In the genomic region with DNA sequence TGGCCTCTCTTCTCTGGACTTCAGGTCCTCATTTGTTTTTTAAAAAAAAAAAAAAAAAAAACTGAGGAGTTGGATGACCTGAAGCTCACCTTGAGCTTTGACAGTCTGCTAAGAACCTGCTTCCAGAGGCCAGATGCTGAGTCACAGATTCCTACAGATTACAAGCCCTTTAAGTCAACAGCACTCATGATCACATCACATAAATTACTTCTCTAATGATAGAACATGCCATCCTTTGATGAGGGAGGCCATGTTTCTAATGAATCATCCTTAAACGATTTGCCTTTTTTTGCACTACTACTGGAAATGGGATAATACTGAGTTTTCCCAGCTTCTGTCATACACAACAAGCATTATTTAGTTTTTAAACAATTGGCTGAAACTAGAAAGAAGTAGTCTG, we compare ENCODE assay signal across 13 cellular contexts. TPM values are rescaled to one million over a fixed set of nuclear protein-coding genes. Genes with fewer than 3 reads are reported as not detected.
A peak's percentile ranks its signal among the peaks of the same experiment; 100 is the strongest.
DNase-seq lines count a peak whose midpoint lies in the region; ATAC-seq, FAIRE-seq and TF ChIP-seq lines count a peak whose summit lies in the region.
"Had no signal": no experiment of that assay in that cellular context is flagged by ENCODE, and none has a peak within 500 bp of the region (broad histone marks: within the 10 kb centered on the region; RNA-seq: fewer than 3 reads in every experiment).

No MANE protein-coding gene starts in this region.

- no peak overlapping the region for H3K4me3 Mint-ChIP-seq in effector memory CD8-positive, alpha-beta T cell
- H3K4me3 Mint-ChIP-seq: CD14-positive monocyte had no signal

- TF ChIP-seq CTCF in A549 (IDR thresholded peaks at IDR 0.05): no peak

- H3K4me1 Mint-ChIP-seq in effector memory CD8-positive, alpha-beta T cell (ENCODE audit: low read depth in 2 of 2): no peaks in the 10 kb centered on the region
- H3K4me1 Mint-ChIP-seq: CD14-positive monocyte had no signal

- peak overlapping the region; percentile 57 for H3K4me2 ChIP-seq in A549

- H3K9me3 ChIP-seq in A549: no peaks in the 10 kb centered on the region
- no peaks in the 10 kb centered on the region for H3K9me3 ChIP-seq in aorta (ENCODE audit: control insufficient read depth, low read length)

- H3K27ac Mint-ChIP-seq in effector memory CD8-positive, alpha-beta T cell: no peak overlapping the region
- H3K27ac Mint-ChIP-seq: CD14-positive monocyte had no signal

- peak; percentile 94 to 95 for ATAC-seq in A549
- no peak for ATAC-seq in aorta (ENCODE audit: low FRiP score)
- no peak for ATAC-seq in effector memory CD8-positive, alpha-beta T cell (replicated peaks)
- ATAC-seq in GM21423 (IDR thresholded peaks at IDR 0.05; ENCODE audit: unreplicated experiment): no peak
- ATAC-seq in HG03196 (IDR thresholded peaks at IDR 0.05; ENCODE audit: unreplicated experiment): no peak
- ATAC-seq: activated CD4-positive, CD25-positive, alpha-beta regulatory T cell treated with anti-CD3 and anti-CD28 coated beads, Interleukin-2, amount 50 U/mL, for 24 hours; sciatic nerve had no signal

- CTCF ChIA-PET in A549 (lab: Yijun Ruan, JAX) (interaction anchor here (0.6 to 2.3 kb wide), 7 partner anchors 11 to 1719 kb away, joined by 3 to 11 read pairs (median 4); no protein-coding TSS in a partner anchor), HEK293T (lab: Yijun Ruan, JAX) (no interaction called here)

- H3K36me3 Mint-ChIP-seq in effector memory CD8-positive, alpha-beta T cell (ENCODE audit: insufficient read depth): no peaks in the 10 kb centered on the region
- H3K36me3 Mint-ChIP-seq: CD14-positive monocyte had no signal

- H3K4me1 ChIP-seq in A549 (peaks cover 63% of the 10 kb centered on the region), aorta (ENCODE audit: control insufficient read depth in 1 of 2, insufficient read depth in 2 of 2, low read length in 2 of 2) (peaks cover 2 to 3% of the 10 kb centered on the region in 2 donors)

- no peaks in the 10 kb centered on the region for H3K27me3 Mint-ChIP-seq in effector memory CD8-positive, alpha-beta T cell

- no peak for TF ChIP-seq POLR2A in A549 (IDR thresholded peaks at IDR 0.05; ENCODE audit: low read length)

- 0 out of 5 replicates have a peak, but pooled peaks of 1 of the 2 experiments have one; percentile 12 for TF ChIP-seq RAD21 in A549 (conservative IDR thresholded peaks at IDR 0.05 in 1 of 2, IDR thresholded peaks at IDR 0.05 in 1 of 2)

- 0% methylated on average over 1 of the region's 1 CpG for WGBS in A549 (ENCODE audit: missing lambda C conversion rate)
- WGBS in aorta, 2 donors: 47 to 71% methylated on average over 1 of the region's 1 CpG

- no peaks in the 10 kb centered on the region for H3K27me3 ChIP-seq in aorta (ENCODE audit: control insufficient read depth in 1 of 2, insufficient read depth in 2 of 2, low read length in 1 of 2)

- H3K36me3 ChIP-seq in aorta (ENCODE audit: control insufficient read depth in 1 of 2, insufficient read depth in 2 of 2, low read length in 1 of 2): no peaks in the 10 kb centered on the region

- DNase-seq in A549 (ENCODE audit: low read depth in 1 of 2, low spot score in 1 of 2): peak; percentile 63 to 95
- peak; percentile 21 for DNase-seq in HEK293T (ENCODE audit: extremely low spot score)
- DNase-seq in T1000 (lab: John Stamatoyannopoulos, UW): peak; percentile 2
- peak; percentile 35 for DNase-seq in iPS-NIHi7 (ENCODE audit: extremely low spot score)
- DNase-seq in aorta: no peak
- DNase-seq in effector memory CD8-positive, alpha-beta T cell: no peak
- DNase-seq: NCI-H1694 had no signal

- no peaks in the 10 kb centered on the region for H3K9me3 Mint-ChIP-seq in effector memory CD8-positive, alpha-beta T cell
- H3K9me3 Mint-ChIP-seq: CD14-positive monocyte had no signal

- POLR2A ChIA-PET in A549 (lab: Yijun Ruan, JAX) (interaction anchor here (0.6 to 1.0 kb wide), 2 partner anchors 55 to 121 kb away, joined by 4 to 5 read pairs; no protein-coding TSS in a partner anchor), HEK293T (lab: Yijun Ruan, JAX) (interaction anchor here (1.7 kb wide), 1 partner anchor 79 kb away, joined by 4 read pairs; the partner anchor contains the start of gene HNRNPA0)

- intact Hi-C loops in aorta (cut with DNase I): no loop called here

- no peak overlapping the region for H3K4me3 ChIP-seq in A549
- no peak overlapping the region for H3K4me3 ChIP-seq in aorta (ENCODE audit: low read length in 2 of 2)

- peak; percentile 59 to 75; a peak in 3 of 5 replicates for TF ChIP-seq EP300 in A549 (IDR thresholded peaks at IDR 0.05)

- FAIRE-seq in A549 (lab: Jason Lieb, UNC): peak; percentile 99

- peak overlapping the region; percentile 63 to 70 for H3K27ac ChIP-seq in A549
- H3K27ac ChIP-seq in aorta (ENCODE audit: low read depth in 1 of 2, low read length in 2 of 2): no peak overlapping the region

TF ChIP-seq in A549, 52 proteins besides CTCF, POLR2A, EP300 and RAD21 (continues in another document):
- peak; percentile 77 for TF ChIP-seq NFE2L2 (conservative IDR thresholded peaks at IDR 0.05; ENCODE audit: low read length)
- no peak for TF ChIP-seq ZFP36 (IDR thresholded peaks at IDR 0.05; ENCODE audit: borderline replicate concordance, partially characterized antibody)
- peak; percentile 99 for TF ChIP-seq GATA3 (IDR thresholded peaks at IDR 0.05; ENCODE audit: borderline replicate concordance)
- 0 out of 2 replicates have a peak, but pooled peaks have one; percentile 34 for TF ChIP-seq FOXS1 (CRISPR knock-in tag; IDR thresholded peaks at IDR 0.05)
- peak; percentile 58; the same call in 1 of the 2 replicates for TF ChIP-seq HOXB5 (CRISPR knock-in tag; IDR thresholded peaks at IDR 0.05)
- peak in 1 of 2 experiments; percentile 72; a peak in 2 of 4 replicates for TF ChIP-seq CEBPB (IDR thresholded peaks at IDR 0.05)
- TF ChIP-seq JUN (IDR thresholded peaks at IDR 0.05): peak; percentile 77 to 79; a peak in 3 of 5 replicates
- peak; percentile 78 for TF ChIP-seq MAX (IDR thresholded peaks at IDR 0.05)
- TF ChIP-seq, protein P1, sequence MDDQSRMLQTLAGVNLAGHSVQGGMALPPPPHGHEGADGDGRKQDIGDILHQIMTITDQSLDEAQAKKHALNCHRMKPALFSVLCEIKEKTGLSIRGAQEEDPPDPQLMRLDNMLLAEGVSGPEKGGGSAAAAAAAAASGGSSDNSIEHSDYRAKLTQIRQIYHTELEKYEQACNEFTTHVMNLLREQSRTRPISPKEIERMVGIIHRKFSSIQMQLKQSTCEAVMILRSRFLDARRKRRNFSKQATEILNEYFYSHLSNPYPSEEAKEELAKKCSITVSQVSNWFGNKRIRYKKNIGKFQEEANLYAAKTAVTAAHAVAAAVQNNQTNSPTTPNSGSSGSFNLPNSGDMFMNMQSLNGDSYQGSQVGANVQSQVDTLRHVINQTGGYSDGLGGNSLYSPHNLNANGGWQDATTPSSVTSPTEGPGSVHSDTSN (IDR thresholded peaks at IDR 0.05): peak; percentile 85
- no peak for TF ChIP-seq CBX2 (IDR thresholded peaks at IDR 0.05; ENCODE audit: borderline replicate concordance, low read depth)

TF ChIP-seq in HEK293T, 16 proteins besides CTCF, POLR2A, EP300 and RAD21:
- TF ChIP-seq, protein P2, sequence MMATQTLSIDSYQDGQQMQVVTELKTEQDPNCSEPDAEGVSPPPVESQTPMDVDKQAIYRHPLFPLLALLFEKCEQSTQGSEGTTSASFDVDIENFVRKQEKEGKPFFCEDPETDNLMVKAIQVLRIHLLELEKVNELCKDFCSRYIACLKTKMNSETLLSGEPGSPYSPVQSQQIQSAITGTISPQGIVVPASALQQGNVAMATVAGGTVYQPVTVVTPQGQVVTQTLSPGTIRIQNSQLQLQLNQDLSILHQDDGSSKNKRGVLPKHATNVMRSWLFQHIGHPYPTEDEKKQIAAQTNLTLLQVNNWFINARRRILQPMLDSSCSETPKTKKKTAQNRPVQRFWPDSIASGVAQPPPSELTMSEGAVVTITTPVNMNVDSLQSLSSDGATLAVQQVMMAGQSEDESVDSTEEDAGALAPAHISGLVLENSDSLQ (IDR thresholded peaks at IDR 0.05): peak; percentile 77
- no peak for TF ChIP-seq FOXK2 (IDR thresholded peaks at IDR 0.05)
- TF ChIP-seq SP1 (IDR thresholded peaks at IDR 0.05): no peak
- no peak for TF ChIP-seq L3MBTL2 (conservative IDR thresholded peaks at IDR 0.05)
- peak; percentile 80; the same call in 1 of the 2 replicates for TF ChIP-seq CTBP1 (IDR thresholded peaks at IDR 0.05; ENCODE audit: borderline replicate concordance)
- no peak for TF ChIP-seq NFRKB (IDR thresholded peaks at IDR 0.05)
- peak; percentile 65 for TF ChIP-seq ZNF384 (IDR thresholded peaks at IDR 0.05)

RNA-seq across cellular contexts. Expression of gene MYOT, which starts 34.2 kb away (rescaled TPM):
- polyA plus RNA-seq in A549 (2011; rRNA removed) (0.08 and 0.13 TPM in 2 replicates), A549 (2017; fragmentation: RNase III; extraction: RNeasy Plus Mini Kit Qiagen cat#74134 plus additional on column Dnase treatment) (not detected in 3 replicates), aorta (1 to 10 TPM in 1 of 2 donors, under 1 TPM in 1; 0.26 to 6.3 TPM)
- polyA plus RNA-seq in A549 (2012; cell fraction: cytosol; rRNA removed): not detected in 2 replicates
- not detected in 2 replicates for polyA plus RNA-seq in A549 (2012; cell fraction: nucleus; rRNA removed)
- polyA minus RNA-seq in A549 (2011; rRNA and poly(A)+ RNA removed): not detected in 2 replicates
- total RNA-seq in aorta: 1 to 10 TPM; 4.0 to 7.1 TPM
- polyA plus RNA-seq: CD14-positive monocyte had no signal

RNA-seq across cellular contexts. Expression of gene PKD2L2, which starts 55.8 kb away (rescaled TPM):
- 0.05 TPM in 1 of 2 replicates, not detected in the other for polyA plus RNA-seq in A549 (2011; rRNA removed)
- polyA plus RNA-seq in A549 (2012; cell fraction: cytosol; rRNA removed): 0.05 TPM in 1 of 2 replicates, not detected in the other
- polyA plus RNA-seq in A549 (2012; cell fraction: nucleus; rRNA removed): not detected in 2 replicates
- 0.04 TPM in 1 of 3 replicates, not detected in the others for polyA plus RNA-seq in A549 (2017; fragmentation: RNase III; extraction: RNeasy Plus Mini Kit Qiagen cat#74134 plus additional on column Dnase treatment)
- polyA minus RNA-seq in A549 (2011; rRNA and poly(A)+ RNA removed): not detected in 2 replicates
- total RNA-seq in aorta: not detected
- not detected for polyA plus RNA-seq in aorta
- total RNA-seq: sciatic nerve, subcutaneous adipose tissue had no signal

Comparison
In these comparisons a context has a peak if more than half of its experiments do, and no peak if none do; other contexts are left out.
1. ATAC-seq: peak in A549 (2 of 2); none in aorta (single experiment), effector memory CD8-positive, alpha-beta T cell (single experiment), GM21423 (single experiment) and HG03196 (single experiment).
2. DNase-seq: peak in A549 (2 of 2), HEK293T (single experiment), T1000 (single experiment) and iPS-NIHi7 (single experiment); none in aorta (0 of 2) and effector memory CD8-positive, alpha-beta T cell (0 of 3).
3. H3K27ac ChIP-seq: peak in A549 (2 of 2); none in aorta (0 of 2).